In the genomic region with DNA sequence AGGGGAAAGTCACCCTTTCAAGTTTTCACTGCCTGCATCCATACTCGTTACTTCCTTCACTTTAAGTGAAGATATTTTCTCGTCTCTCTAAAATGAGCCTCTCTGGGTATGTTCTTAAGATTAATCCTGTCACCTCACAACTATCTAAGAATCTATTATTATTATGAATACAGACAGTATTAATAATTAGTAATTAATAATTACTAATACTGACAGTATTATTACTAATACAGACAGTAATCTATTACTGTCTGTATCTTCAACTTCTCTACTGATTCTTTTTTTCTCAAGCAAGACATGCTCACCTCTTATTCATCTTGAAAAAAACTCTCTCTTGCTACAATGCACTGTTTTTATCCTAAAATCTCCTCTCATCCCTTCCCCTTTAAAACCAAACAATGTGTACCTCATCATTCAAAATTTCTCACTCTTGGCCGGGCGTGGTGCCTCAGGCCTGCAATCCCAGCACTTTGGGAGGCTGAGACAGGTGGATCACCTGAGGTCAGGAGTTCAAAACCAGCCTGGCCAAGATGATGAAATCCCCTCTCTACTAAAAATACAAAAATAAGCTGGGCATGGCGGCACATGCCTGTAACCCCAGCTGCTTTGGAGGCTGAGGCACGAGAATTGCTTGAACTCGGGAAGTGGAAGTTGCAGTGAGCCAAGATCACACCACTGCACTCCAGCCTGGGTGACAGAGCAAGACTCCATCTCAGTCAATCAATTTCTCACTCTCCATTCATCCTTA, we compare ENCODE assay signal across 17 cellular contexts. TPM values are rescaled to one million over a fixed set of nuclear protein-coding genes. Genes with fewer than 3 reads are reported as not detected.
DNase-seq lines count a peak whose midpoint lies in the region; ATAC-seq and TF ChIP-seq lines count a peak whose summit lies in the region.
"Had no signal": no experiment of that assay in that cellular context is flagged by ENCODE, and none has a peak within 500 bp of the region (broad histone marks: within the 10 kb centered on the region; RNA-seq: fewer than 3 reads in every experiment).

No MANE protein-coding gene starts in this region.

- DNase-seq in natural killer cell (no peak), MV-4-11 (lab: John Stamatoyannopoulos, UW) (peak; percentile 13), GDM1 (lab: John Stamatoyannopoulos, UW) (no peak), dermis blood vessel endothelial cell (no peak), sciatic nerve (ENCODE audit: low spot score) (no peak)
- no peak for DNase-seq in natural killer cell treated with Interleukin-12 subunit alpha and Interleukin-12 subunit beta and Interleukin-15 and Interleukin-18, amount 100 ng/mL, for 72 hours (ENCODE audit: low spot score)
- no peak for DNase-seq in central memory CD8-positive, alpha-beta T cell (ENCODE audit: low spot score in 2 of 2)
- no peak for DNase-seq in stimulated activated naive B cell treated with anti-CD40 and anti-IgM and Interleukin-4, amounts not matched to agents 10 μg/mL and 1 μg/mL and 100 μg/mL, for 72 hours
- DNase-seq: activated gamma-delta T cell treated with Interleukin-2 at 50 U/mL for 16 hours, head of caudate nucleus, KBM-7, NCI-H1694 treated with DMSO at 0.1 percent for 48 hours, NCI-H69, RPMI8226 had no signal

- peaks cover 54 to 61% of the 10 kb centered on the region in 2 donors for H3K4me1 Mint-ChIP-seq in natural killer cell
- peaks cover 50% of the 10 kb centered on the region in 2 donors for H3K4me1 Mint-ChIP-seq in natural killer cell treated with Interleukin-12 subunit alpha and Interleukin-12 subunit beta and Interleukin-15 and Interleukin-18, amount 100 ng/mL, for 72 hours (ENCODE audit: low read depth in 2 of 2)
- H3K4me1 Mint-ChIP-seq in central memory CD8-positive, alpha-beta T cell = peaks cover 60% of the 10 kb centered on the region
- H3K4me1 Mint-ChIP-seq in stimulated activated naive B cell treated with anti-CD40 and anti-IgM and Interleukin-4, amounts not matched to agents 10 μg/mL and 1 μg/mL and 100 μg/mL, for 72 hours = peaks cover 42 to 58% of the 10 kb centered on the region in 2 donors

- H3K9me3 Mint-ChIP-seq in natural killer cell = no peaks in the 10 kb centered on the region
- H3K9me3 Mint-ChIP-seq in natural killer cell treated with Interleukin-12 subunit alpha and Interleukin-12 subunit beta and Interleukin-15 and Interleukin-18, amount 100 ng/mL, for 72 hours = no peaks in the 10 kb centered on the region
- H3K9me3 Mint-ChIP-seq in central memory CD8-positive, alpha-beta T cell = no peaks in the 10 kb centered on the region
- no peaks in the 10 kb centered on the region for H3K9me3 Mint-ChIP-seq in stimulated activated naive B cell treated with anti-CD40 and anti-IgM and Interleukin-4, amounts not matched to agents 10 μg/mL and 1 μg/mL and 100 μg/mL, for 72 hours
- H3K9me3 Mint-ChIP-seq: CD4-positive, CD25-positive, alpha-beta regulatory T cell; T-helper 1 cell treated with Interleukin-12 subunit alpha and Interleukin-12 subunit beta and Interleukin-4 antibody, amounts not matched to agents 30 μg/mL and 1 μg/mL, for 36 hours; type B pancreatic cell had no signal

- no peak overlapping the region for H3K4me3 Mint-ChIP-seq in natural killer cell
- no peak overlapping the region for H3K4me3 Mint-ChIP-seq in natural killer cell treated with Interleukin-12 subunit alpha and Interleukin-12 subunit beta and Interleukin-15 and Interleukin-18, amount 100 ng/mL, for 72 hours
- H3K4me3 Mint-ChIP-seq in central memory CD8-positive, alpha-beta T cell = peak overlapping the region; percentile 31
- no peak overlapping the region for H3K4me3 Mint-ChIP-seq in stimulated activated naive B cell treated with anti-CD40 and anti-IgM and Interleukin-4, amounts not matched to agents 10 μg/mL and 1 μg/mL and 100 μg/mL, for 72 hours
- H3K4me3 Mint-ChIP-seq: T-helper 1 cell treated with Interleukin-12 subunit alpha and Interleukin-12 subunit beta and Interleukin-4 antibody, amounts not matched to agents 30 μg/mL and 1 μg/mL, for 36 hours had no signal

- no peaks in the 10 kb centered on the region for H3K36me3 Mint-ChIP-seq in natural killer cell
- no peaks in the 10 kb centered on the region for H3K36me3 Mint-ChIP-seq in natural killer cell treated with Interleukin-12 subunit alpha and Interleukin-12 subunit beta and Interleukin-15 and Interleukin-18, amount 100 ng/mL, for 72 hours
- peaks cover 14% of the 10 kb centered on the region for H3K36me3 Mint-ChIP-seq in central memory CD8-positive, alpha-beta T cell (ENCODE audit: insufficient read depth)
- peaks cover 14 to 32% of the 10 kb centered on the region in 2 donors for H3K36me3 Mint-ChIP-seq in stimulated activated naive B cell treated with anti-CD40 and anti-IgM and Interleukin-4, amounts not matched to agents 10 μg/mL and 1 μg/mL and 100 μg/mL, for 72 hours

- intact Hi-C loops in natural killer cell (cut with micrococcal nuclease) = no loop called here
- intact Hi-C loops in sciatic nerve (cut with DNase I) = no loop called here

- no peaks in the 10 kb centered on the region for H3K27me3 Mint-ChIP-seq in natural killer cell (ENCODE audit: low read depth in 2 of 2)
- H3K27me3 Mint-ChIP-seq in natural killer cell treated with Interleukin-12 subunit alpha and Interleukin-12 subunit beta and Interleukin-15 and Interleukin-18, amount 100 ng/mL, for 72 hours = no peaks in the 10 kb centered on the region
- H3K27me3 Mint-ChIP-seq in central memory CD8-positive, alpha-beta T cell = no peaks in the 10 kb centered on the region
- H3K27me3 Mint-ChIP-seq in stimulated activated naive B cell treated with anti-CD40 and anti-IgM and Interleukin-4, amounts not matched to agents 10 μg/mL and 1 μg/mL and 100 μg/mL, for 72 hours = no peaks in the 10 kb centered on the region
- H3K27me3 Mint-ChIP-seq: CD4-positive, CD25-positive, alpha-beta regulatory T cell; type B pancreatic cell had no signal

- no peak for TF ChIP-seq CTCF in natural killer cell (IDR thresholded peaks at IDR 0.05)

- H3K27ac Mint-ChIP-seq in natural killer cell = peak overlapping the region; percentile 37 to 73
- H3K27ac Mint-ChIP-seq in natural killer cell treated with Interleukin-12 subunit alpha and Interleukin-12 subunit beta and Interleukin-15 and Interleukin-18, amount 100 ng/mL, for 72 hours = peak overlapping the region in 1 of 2 donors; percentile 3
- H3K27ac Mint-ChIP-seq in central memory CD8-positive, alpha-beta T cell (ENCODE audit: low read depth) = peak overlapping the region; percentile 43
- peak overlapping the region; percentile 9 for H3K27ac Mint-ChIP-seq in stimulated activated naive B cell treated with anti-CD40 and anti-IgM and Interleukin-4, amounts not matched to agents 10 μg/mL and 1 μg/mL and 100 μg/mL, for 72 hours
- H3K27ac Mint-ChIP-seq: T-helper 1 cell treated with Interleukin-12 subunit alpha and Interleukin-12 subunit beta and Interleukin-4 antibody, amounts not matched to agents 30 μg/mL and 1 μg/mL, for 36 hours; type B pancreatic cell had no signal

- ATAC-seq in natural killer cell = no peak
- no peak for ATAC-seq in natural killer cell treated with Interleukin-12 subunit alpha and Interleukin-12 subunit beta and Interleukin-15 and Interleukin-18, amount 100 ng/mL, for 72 hours
- ATAC-seq in central memory CD8-positive, alpha-beta T cell (replicated peaks; ENCODE audit: extremely low read depth, poor library complexity, severe bottlenecking) = no peak
- ATAC-seq in stimulated activated naive B cell treated with anti-CD40 and anti-IgM and Interleukin-4, amounts not matched to agents 10 μg/mL and 1 μg/mL and 100 μg/mL, for 72 hours (replicated peaks) = no peak
- no peak for ATAC-seq in sciatic nerve

RNA-seq across cellular contexts. Expression of gene NRDC, which starts 7.8 kb away (rescaled TPM):
- 100 to 1,000 TPM; 122 to 165 (median 145) TPM for total RNA-seq in natural killer cell
- 100 to 1,000 TPM; 173 to 204 TPM for total RNA-seq in natural killer cell treated with Interleukin-12 subunit alpha and Interleukin-12 subunit beta and Interleukin-15 and Interleukin-18, amount 100 ng/mL, for 72 hours
- 50.9 and 99.2 TPM in 2 replicates for total RNA-seq in dermis blood vessel endothelial cell
- total RNA-seq in sciatic nerve = 161 TPM
